ENCODE assay signal across 27 cellular contexts in the genomic region with DNA sequence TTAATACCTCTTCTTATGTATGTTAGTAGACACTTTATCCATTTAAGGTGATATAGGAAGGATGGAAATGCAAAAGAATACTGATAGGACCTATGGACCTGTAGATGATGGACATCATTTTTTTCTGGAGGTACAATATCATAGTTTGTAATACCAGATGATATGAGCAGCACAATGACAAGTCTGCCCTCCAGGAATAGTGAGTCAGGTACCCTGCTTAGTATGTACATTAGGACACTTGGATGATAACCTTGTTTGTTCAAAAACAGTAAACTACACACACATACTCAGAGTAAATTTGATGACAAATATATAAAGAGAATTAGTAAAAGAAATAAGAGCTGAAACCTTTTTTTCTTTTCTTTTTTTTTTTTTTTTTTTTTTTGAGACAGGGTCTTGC. TPM values are rescaled to one million over a fixed set of nuclear protein-coding genes. Genes with fewer than 3 reads are reported as not detected.
A peak's percentile ranks its signal among the peaks of the same experiment; 100 is the strongest.
DNase-seq lines count a peak whose midpoint lies in the region; ATAC-seq and TF ChIP-seq lines count a peak whose summit lies in the region.
"Had no signal": no experiment of that assay in that cellular context is flagged by ENCODE, and none has a peak within 500 bp of the region (broad histone marks: within the 10 kb centered on the region; RNA-seq: fewer than 3 reads in every experiment).

No MANE protein-coding gene starts in this region.

- POLR2A ChIA-PET in activated CD4-positive, alpha-beta T cell treated with anti-CD3 and anti-CD28 coated beads for 36 hours (lab: Charles Lee): no interaction called here
- POLR2A ChIA-PET in PC-3 (lab: Charles Lee; ENCODE audit: unreplicated experiment): interaction anchor here (0.6 kb wide), 1 partner anchor 562 kb away, joined by 3 read pairs; no protein-coding TSS in a partner anchor

- H3K9me2 ChIP-seq in PC-3 (replicated peaks; ENCODE audit: low read length): no peaks in the 10 kb centered on the region

- H3K27me3 Mint-ChIP-seq in activated CD4-positive, alpha-beta T cell treated with anti-CD3 and anti-CD28 coated beads, Interleukin-2, amount 10 ng/mL, durations not matched to agents 24 days and 14 days: no peaks in the 10 kb centered on the region
- no peaks in the 10 kb centered on the region for H3K27me3 Mint-ChIP-seq in activated CD4-positive, alpha-beta T cell treated with anti-CD3 and anti-CD28 coated beads for 36 hours
- H3K27me3 Mint-ChIP-seq: CD4-positive, alpha-beta memory T cell; CD4-positive, CD25-positive, alpha-beta regulatory T cell had no signal

- no peak overlapping the region for H3K4me3 Mint-ChIP-seq in activated CD4-positive, alpha-beta T cell treated with anti-CD3 and anti-CD28 coated beads, Interleukin-2, amount 10 ng/mL, durations not matched to agents 24 days and 14 days
- no peak overlapping the region for H3K4me3 Mint-ChIP-seq in activated CD4-positive, alpha-beta T cell treated with anti-CD3 and anti-CD28 coated beads for 36 hours
- H3K4me3 Mint-ChIP-seq: CD14-positive monocyte; CD4-positive, alpha-beta memory T cell; CD4-positive, CD25-positive, alpha-beta regulatory T cell; CD8-positive, alpha-beta memory T cell had no signal

- H2AFZ ChIP-seq in PC-3 (ENCODE audit: low read length): no peak overlapping the region

- H3K9me3 Mint-ChIP-seq in activated CD4-positive, alpha-beta T cell treated with anti-CD3 and anti-CD28 coated beads, Interleukin-2, amount 10 ng/mL, durations not matched to agents 24 days and 14 days: peaks cover 6% of the 10 kb centered on the region
- H3K9me3 Mint-ChIP-seq in activated CD4-positive, alpha-beta T cell treated with anti-CD3 and anti-CD28 coated beads for 36 hours (ENCODE audit: low read depth): peaks cover 10% of the 10 kb centered on the region

- H3K27me3 ChIP-seq in PC-3 (ENCODE audit: low read length): no peaks in the 10 kb centered on the region
- H3K27me3 ChIP-seq: BE2C, BLaER1 had no signal

- no peak overlapping the region for H3K27ac ChIP-seq in PC-3 (ENCODE audit: low read length)
- H3K27ac ChIP-seq: BLaER1 had no signal

- no peaks in the 10 kb centered on the region for H3K79me2 ChIP-seq in PC-3 (ENCODE audit: low read length)

- H3K36me3 Mint-ChIP-seq in activated CD4-positive, alpha-beta T cell treated with anti-CD3 and anti-CD28 coated beads, Interleukin-2, amount 10 ng/mL, durations not matched to agents 24 days and 14 days (ENCODE audit: low read depth): peaks cover 2% of the 10 kb centered on the region
- peaks cover 14% of the 10 kb centered on the region for H3K36me3 Mint-ChIP-seq in activated CD4-positive, alpha-beta T cell treated with anti-CD3 and anti-CD28 coated beads for 36 hours (ENCODE audit: low read depth)

- DNase-seq in activated CD4-positive, alpha-beta T cell treated with anti-CD3 and anti-CD28 coated beads, Interleukin-2, amount 10 ng/mL, durations not matched to agents 24 days and 14 days: peak; percentile 13
- DNase-seq in activated CD4-positive, alpha-beta T cell treated with anti-CD3 and anti-CD28 coated beads for 36 hours: no peak
- DNase-seq in PC-3 (peak; percentile 49), epithelial cell of esophagus (ENCODE audit: low read depth) (peak; percentile 49), SHP77 treated with DMSO at 0.1 percent for 48 hours (lab: John Stamatoyannopoulos, UW) (no peak)
- DNase-seq: 8988T; ACHN; BE2C; C1 segment of cervical spinal cord; CD4-positive, alpha-beta memory T cell; CD4-positive, CD25-positive, alpha-beta regulatory T cell; CD8-positive, alpha-beta memory T cell; COR-L47; DMS 273 treated with DMSO at 0.1 percent for 48 hours; DMS153; DMS79; DND-41; EL; GDM1 had no signal

- H3K36me3 ChIP-seq in PC-3 (ENCODE audit: low read depth, low read length): peaks cover 12% of the 10 kb centered on the region; the same call in 1 of the 2 replicates
- H3K36me3 ChIP-seq: BE2C had no signal

- no peaks in the 10 kb centered on the region for H4K20me1 ChIP-seq in PC-3 (ENCODE audit: low read length)
- H4K20me1 ChIP-seq: BLaER1 had no signal

- TF ChIP-seq CTCF in PC-3 (conservative IDR thresholded peaks at IDR 0.05; ENCODE audit: low read depth, low read length): no peak
- no peak for TF ChIP-seq CTCF in epithelial cell of esophagus (IDR thresholded peaks at IDR 0.05; ENCODE audit: insufficient read depth, low read depth, low read length, missing control alignments)

- no peak overlapping the region for H3K4me2 ChIP-seq in PC-3 (ENCODE audit: low read length)
- H3K4me2 ChIP-seq: BLaER1 had no signal

- CTCF ChIA-PET in activated CD4-positive, alpha-beta T cell treated with anti-CD3 and anti-CD28 coated beads for 36 hours (lab: Charles Lee): interaction anchor here (0.9 to 1.0 kb wide), 3 partner anchors 56 to 72 kb away, joined by 3 read pairs; no protein-coding TSS in a partner anchor
- CTCF ChIA-PET in PC-3 (lab: Charles Lee): interaction anchor here (0.6 kb wide), 1 partner anchor 264 kb away, joined by 3 read pairs; no protein-coding TSS in a partner anchor

- no peak for ATAC-seq in activated CD4-positive, alpha-beta T cell treated with anti-CD3 and anti-CD28 coated beads for 36 hours
- ATAC-seq in PC-3 (peak; percentile 88), GM18858 (IDR thresholded peaks at IDR 0.05; ENCODE audit: unreplicated experiment) (no peak), HG02981 (IDR thresholded peaks at IDR 0.05; ENCODE audit: unreplicated experiment) (no peak)
- ATAC-seq: GM12878 had no signal

- H3K4me1 ChIP-seq in PC-3 (ENCODE audit: insufficient read depth, low read length): no peaks in the 10 kb centered on the region; the same call in 1 of the 2 replicates
- H3K4me1 ChIP-seq: BE2C, BLaER1 had no signal

- BruUV-seq in PC-3 (replicated peaks; lab: Mats Ljungman, UMichigan): no TSS peak

- intact Hi-C loops in activated CD4-positive, alpha-beta T cell treated with anti-CD3 and anti-CD28 coated beads, Interleukin-2, amount 10 ng/mL, durations not matched to agents 24 days and 14 days (cut with micrococcal nuclease): no loop called here
- intact Hi-C loops in activated CD4-positive, alpha-beta T cell treated with anti-CD3 and anti-CD28 coated beads for 36 hours (cut with DNase I, micrococcal nuclease): no loop called here
- intact Hi-C loops in PC-3 (cut with micrococcal nuclease): no loop called here

- no peak overlapping the region for H3K4me3 ChIP-seq in PC-3 (ENCODE audit: low read length)
- no peak overlapping the region for H3K4me3 ChIP-seq in epithelial cell of esophagus (ENCODE audit: low read length)
- H3K4me3 ChIP-seq: BLaER1, GM12878 had no signal

- H3F3A ChIP-seq in PC-3 (ENCODE audit: low read length, unreplicated experiment): no peaks in the 10 kb centered on the region

- no peak overlapping the region for H3K27ac Mint-ChIP-seq in activated CD4-positive, alpha-beta T cell treated with anti-CD3 and anti-CD28 coated beads, Interleukin-2, amount 10 ng/mL, durations not matched to agents 24 days and 14 days
- no peak overlapping the region for H3K27ac Mint-ChIP-seq in activated CD4-positive, alpha-beta T cell treated with anti-CD3 and anti-CD28 coated beads for 36 hours
- H3K27ac Mint-ChIP-seq: CD14-positive monocyte; CD4-positive, alpha-beta memory T cell; CD4-positive, CD25-positive, alpha-beta regulatory T cell; CD8-positive, alpha-beta memory T cell had no signal

- H3K9me3 ChIP-seq in PC-3 (ENCODE audit: low read length): no peaks in the 10 kb centered on the region
- H3K9me3 ChIP-seq: BE2C had no signal

- no peaks in the 10 kb centered on the region for H3K4me1 Mint-ChIP-seq in activated CD4-positive, alpha-beta T cell treated with anti-CD3 and anti-CD28 coated beads, Interleukin-2, amount 10 ng/mL, durations not matched to agents 24 days and 14 days
- H3K4me1 Mint-ChIP-seq in activated CD4-positive, alpha-beta T cell treated with anti-CD3 and anti-CD28 coated beads for 36 hours: no peaks in the 10 kb centered on the region
- H3K4me1 Mint-ChIP-seq: CD14-positive monocyte; CD4-positive, alpha-beta memory T cell; CD4-positive, CD25-positive, alpha-beta regulatory T cell; CD8-positive, alpha-beta memory T cell had no signal

- H3K9ac ChIP-seq in PC-3 (ENCODE audit: low read length): no peak overlapping the region
- H3K9ac ChIP-seq: BLaER1 had no signal

RNA-seq across cellular contexts. Expression of a gene that starts 58.7 kb away (rescaled TPM):
- not detected in 2 replicates for total RNA-seq in activated CD4-positive, alpha-beta T cell treated with anti-CD3 and anti-CD28 coated beads, Interleukin-2, amount 10 ng/mL, durations not matched to agents 24 days and 14 days
- total RNA-seq in activated CD4-positive, alpha-beta T cell treated with anti-CD3 and anti-CD28 coated beads for 36 hours: not detected
- 0.04 TPM in 1 of 2 replicates, not detected in the other for total RNA-seq in PC-3 (2014; rRNA removed)
- total RNA-seq: A673; CD4-positive, alpha-beta memory T cell; CD4-positive, CD25-positive, alpha-beta regulatory T cell; CD8-positive, alpha-beta memory T cell; Daoy; G401; GM12878 had no signal

Comparison
In these comparisons a context has a peak if more than half of its experiments do, and no peak if none do; other contexts are left out.
1. DNase-seq: peak in activated CD4-positive, alpha-beta T cell treated with anti-CD3 and anti-CD28 coated beads, Interleukin-2, amount 10 ng/mL, durations not matched to agents 24 days and 14 days (single experiment), PC-3 (single experiment) and epithelial cell of esophagus (single experiment); none in activated CD4-positive, alpha-beta T cell treated with anti-CD3 and anti-CD28 coated beads for 36 hours (single experiment) and SHP77 treated with DMSO at 0.1 percent for 48 hours (single experiment).